2 cellular contexts compared by ENCODE assay signal in the genomic region with DNA sequence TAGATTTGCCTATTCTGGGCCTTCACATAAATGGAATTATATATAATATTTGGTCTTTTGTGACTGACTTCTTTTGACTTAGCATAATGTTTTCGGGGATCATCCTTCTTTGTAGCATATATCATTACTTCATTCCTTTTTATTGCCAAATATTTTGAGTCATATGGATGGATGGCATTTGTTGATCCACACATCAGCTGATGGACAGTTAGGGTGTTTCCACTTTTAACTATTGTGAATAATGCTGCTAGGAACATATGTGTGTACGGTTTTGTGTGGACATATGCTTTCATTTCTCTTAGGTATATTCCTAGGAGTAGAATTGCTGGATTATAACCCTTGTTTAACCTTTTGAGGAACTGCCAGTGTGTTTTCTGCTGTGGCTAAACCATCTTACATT.
A peak's percentile ranks its signal among the peaks of the same experiment; 100 is the strongest.
TF ChIP-seq lines count a peak whose summit lies in the region.

No MANE protein-coding gene starts in this region.

TF ChIP-seq in IMR-90, 13 proteins besides CTCF, POLR2A, EP300 and RAD21:
- no peak for TF ChIP-seq FOS (IDR thresholded peaks at IDR 0.05; ENCODE audit: low read depth, low read length)
- TF ChIP-seq MAZ (IDR thresholded peaks at IDR 0.05; ENCODE audit: borderline replicate concordance, low read depth, low read length), result no peak
- peak; percentile 33; the same call in 1 of the 2 replicates for TF ChIP-seq CEBPB (IDR thresholded peaks at IDR 0.05; ENCODE audit: low read depth, low read length)

TF ChIP-seq in GM23338, 12 proteins besides CTCF, POLR2A, EP300 and RAD21:
- TF ChIP-seq POLR2AphosphoS5 (IDR thresholded peaks at IDR 0.05; ENCODE audit: low read depth), result no peak
- TF ChIP-seq STAT1 (IDR thresholded peaks at IDR 0.05; ENCODE audit: unreplicated experiment), result no peak
- TF ChIP-seq EZH2phosphoT487 (IDR thresholded peaks at IDR 0.05; ENCODE audit: unreplicated experiment), result no peak
- no peak for TF ChIP-seq CREB1 (CRISPR knock-in tag; IDR thresholded peaks at IDR 0.05; ENCODE audit: low read depth)
- TF ChIP-seq JUNB (IDR thresholded peaks at IDR 0.05; ENCODE audit: unreplicated experiment), result no peak
- TF ChIP-seq, protein P1, sequence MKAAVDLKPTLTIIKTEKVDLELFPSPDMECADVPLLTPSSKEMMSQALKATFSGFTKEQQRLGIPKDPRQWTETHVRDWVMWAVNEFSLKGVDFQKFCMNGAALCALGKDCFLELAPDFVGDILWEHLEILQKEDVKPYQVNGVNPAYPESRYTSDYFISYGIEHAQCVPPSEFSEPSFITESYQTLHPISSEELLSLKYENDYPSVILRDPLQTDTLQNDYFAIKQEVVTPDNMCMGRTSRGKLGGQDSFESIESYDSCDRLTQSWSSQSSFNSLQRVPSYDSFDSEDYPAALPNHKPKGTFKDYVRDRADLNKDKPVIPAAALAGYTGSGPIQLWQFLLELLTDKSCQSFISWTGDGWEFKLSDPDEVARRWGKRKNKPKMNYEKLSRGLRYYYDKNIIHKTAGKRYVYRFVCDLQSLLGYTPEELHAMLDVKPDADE (IDR thresholded peaks at IDR 0.05), result no peak
- TF ChIP-seq EZH2 (IDR thresholded peaks at IDR 0.05; ENCODE audit: low read depth, unreplicated experiment), result no peak
- no peak for TF ChIP-seq ZNF331 (CRISPR knock-in tag; IDR thresholded peaks at IDR 0.05; ENCODE audit: low read depth)
- TF ChIP-seq, protein P2, sequence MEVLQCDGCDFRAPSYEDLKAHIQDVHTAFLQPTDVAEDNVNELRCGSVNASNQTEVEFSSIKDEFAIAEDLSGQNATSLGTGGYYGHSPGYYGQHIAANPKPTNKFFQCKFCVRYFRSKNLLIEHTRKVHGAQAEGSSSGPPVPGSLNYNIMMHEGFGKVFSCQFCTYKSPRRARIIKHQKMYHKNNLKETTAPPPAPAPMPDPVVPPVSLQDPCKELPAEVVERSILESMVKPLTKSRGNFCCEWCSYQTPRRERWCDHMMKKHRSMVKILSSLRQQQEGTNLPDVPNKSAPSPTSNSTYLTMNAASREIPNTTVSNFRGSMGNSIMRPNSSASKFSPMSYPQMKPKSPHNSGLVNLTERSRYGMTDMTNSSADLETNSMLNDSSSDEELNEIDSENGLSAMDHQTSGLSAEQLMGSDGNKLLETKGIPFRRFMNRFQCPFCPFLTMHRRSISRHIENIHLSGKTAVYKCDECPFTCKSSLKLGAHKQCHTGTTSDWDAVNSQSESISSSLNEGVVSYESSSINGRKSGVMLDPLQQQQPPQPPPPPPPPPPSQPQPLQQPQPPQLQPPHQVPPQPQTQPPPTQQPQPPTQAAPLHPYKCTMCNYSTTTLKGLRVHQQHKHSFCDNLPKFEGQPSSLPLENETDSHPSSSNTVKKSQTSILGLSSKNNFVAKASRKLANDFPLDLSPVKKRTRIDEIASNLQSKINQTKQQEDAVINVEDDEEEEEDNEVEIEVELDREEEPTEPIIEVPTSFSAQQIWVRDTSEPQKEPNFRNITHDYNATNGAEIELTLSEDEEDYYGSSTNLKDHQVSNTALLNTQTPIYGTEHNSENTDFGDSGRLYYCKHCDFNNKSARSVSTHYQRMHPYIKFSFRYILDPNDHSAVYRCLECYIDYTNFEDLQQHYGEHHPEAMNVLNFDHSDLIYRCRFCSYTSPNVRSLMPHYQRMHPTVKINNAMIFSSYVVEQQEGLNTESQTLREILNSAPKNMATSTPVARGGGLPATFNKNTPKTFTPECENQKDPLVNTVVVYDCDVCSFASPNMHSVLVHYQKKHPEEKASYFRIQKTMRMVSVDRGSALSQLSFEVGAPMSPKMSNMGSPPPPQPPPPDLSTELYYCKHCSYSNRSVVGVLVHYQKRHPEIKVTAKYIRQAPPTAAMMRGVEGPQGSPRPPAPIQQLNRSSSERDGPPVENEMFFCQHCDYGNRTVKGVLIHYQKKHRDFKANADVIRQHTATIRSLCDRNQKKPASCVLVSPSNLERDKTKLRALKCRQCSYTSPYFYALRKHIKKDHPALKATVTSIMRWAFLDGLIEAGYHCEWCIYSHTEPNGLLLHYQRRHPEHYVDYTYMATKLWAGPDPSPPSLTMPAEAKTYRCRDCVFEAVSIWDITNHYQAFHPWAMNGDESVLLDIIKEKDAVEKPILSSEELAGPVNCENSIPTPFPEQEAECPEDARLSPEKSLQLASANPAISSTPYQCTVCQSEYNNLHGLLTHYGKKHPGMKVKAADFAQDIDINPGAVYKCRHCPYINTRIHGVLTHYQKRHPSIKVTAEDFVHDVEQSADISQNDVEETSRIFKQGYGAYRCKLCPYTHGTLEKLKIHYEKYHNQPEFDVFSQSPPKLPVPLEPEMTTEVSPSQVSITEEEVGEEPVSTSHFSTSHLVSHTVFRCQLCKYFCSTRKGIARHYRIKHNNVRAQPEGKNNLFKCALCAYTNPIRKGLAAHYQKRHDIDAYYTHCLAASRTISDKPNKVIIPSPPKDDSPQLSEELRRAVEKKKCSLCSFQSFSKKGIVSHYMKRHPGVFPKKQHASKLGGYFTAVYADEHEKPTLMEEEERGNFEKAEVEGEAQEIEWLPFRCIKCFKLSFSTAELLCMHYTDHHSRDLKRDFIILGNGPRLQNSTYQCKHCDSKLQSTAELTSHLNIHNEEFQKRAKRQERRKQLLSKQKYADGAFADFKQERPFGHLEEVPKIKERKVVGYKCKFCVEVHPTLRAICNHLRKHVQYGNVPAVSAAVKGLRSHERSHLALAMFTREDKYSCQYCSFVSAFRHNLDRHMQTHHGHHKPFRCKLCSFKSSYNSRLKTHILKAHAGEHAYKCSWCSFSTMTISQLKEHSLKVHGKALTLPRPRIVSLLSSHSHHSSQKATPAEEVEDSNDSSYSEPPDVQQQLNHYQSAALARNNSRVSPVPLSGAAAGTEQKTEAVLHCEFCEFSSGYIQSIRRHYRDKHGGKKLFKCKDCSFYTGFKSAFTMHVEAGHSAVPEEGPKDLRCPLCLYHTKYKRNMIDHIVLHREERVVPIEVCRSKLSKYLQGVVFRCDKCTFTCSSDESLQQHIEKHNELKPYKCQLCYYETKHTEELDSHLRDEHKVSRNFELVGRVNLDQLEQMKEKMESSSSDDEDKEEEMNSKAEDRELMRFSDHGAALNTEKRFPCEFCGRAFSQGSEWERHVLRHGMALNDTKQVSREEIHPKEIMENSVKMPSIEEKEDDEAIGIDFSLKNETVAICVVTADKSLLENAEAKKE (CRISPR knock-in tag; IDR thresholded peaks at IDR 0.05), result no peak
- TF ChIP-seq NANOG (IDR thresholded peaks at IDR 0.05; ENCODE audit: borderline replicate concordance), result no peak
- TF ChIP-seq, protein P3, sequence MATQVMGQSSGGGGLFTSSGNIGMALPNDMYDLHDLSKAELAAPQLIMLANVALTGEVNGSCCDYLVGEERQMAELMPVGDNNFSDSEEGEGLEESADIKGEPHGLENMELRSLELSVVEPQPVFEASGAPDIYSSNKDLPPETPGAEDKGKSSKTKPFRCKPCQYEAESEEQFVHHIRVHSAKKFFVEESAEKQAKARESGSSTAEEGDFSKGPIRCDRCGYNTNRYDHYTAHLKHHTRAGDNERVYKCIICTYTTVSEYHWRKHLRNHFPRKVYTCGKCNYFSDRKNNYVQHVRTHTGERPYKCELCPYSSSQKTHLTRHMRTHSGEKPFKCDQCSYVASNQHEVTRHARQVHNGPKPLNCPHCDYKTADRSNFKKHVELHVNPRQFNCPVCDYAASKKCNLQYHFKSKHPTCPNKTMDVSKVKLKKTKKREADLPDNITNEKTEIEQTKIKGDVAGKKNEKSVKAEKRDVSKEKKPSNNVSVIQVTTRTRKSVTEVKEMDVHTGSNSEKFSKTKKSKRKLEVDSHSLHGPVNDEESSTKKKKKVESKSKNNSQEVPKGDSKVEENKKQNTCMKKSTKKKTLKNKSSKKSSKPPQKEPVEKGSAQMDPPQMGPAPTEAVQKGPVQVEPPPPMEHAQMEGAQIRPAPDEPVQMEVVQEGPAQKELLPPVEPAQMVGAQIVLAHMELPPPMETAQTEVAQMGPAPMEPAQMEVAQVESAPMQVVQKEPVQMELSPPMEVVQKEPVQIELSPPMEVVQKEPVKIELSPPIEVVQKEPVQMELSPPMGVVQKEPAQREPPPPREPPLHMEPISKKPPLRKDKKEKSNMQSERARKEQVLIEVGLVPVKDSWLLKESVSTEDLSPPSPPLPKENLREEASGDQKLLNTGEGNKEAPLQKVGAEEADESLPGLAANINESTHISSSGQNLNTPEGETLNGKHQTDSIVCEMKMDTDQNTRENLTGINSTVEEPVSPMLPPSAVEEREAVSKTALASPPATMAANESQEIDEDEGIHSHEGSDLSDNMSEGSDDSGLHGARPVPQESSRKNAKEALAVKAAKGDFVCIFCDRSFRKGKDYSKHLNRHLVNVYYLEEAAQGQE (IDR thresholded peaks at IDR 0.05; ENCODE audit: unreplicated experiment), result no peak
- TF ChIP-seq ZNF114 (CRISPR knock-in tag; IDR thresholded peaks at IDR 0.05), result no peak
